Comparison of ENCODE assay signal across 13 cellular contexts in genomic region chr3:171293142-171293782, GRCh38.
DNase-seq lines count a peak whose midpoint lies in the region; ATAC-seq and TF ChIP-seq lines count a peak whose summit lies in the region.
"Had no signal": no experiment of that assay in that cellular context is flagged by ENCODE, and none has a peak within 500 bp of the region (broad histone marks: within the 10 kb centered on the region; RNA-seq: fewer than 3 reads in every experiment).

No MANE protein-coding gene starts in this region.

- peaks cover 12% of the 10 kb centered on the region for H3K36me3 Mint-ChIP-seq in activated naive CD8-positive, alpha-beta T cell
- H3K36me3 Mint-ChIP-seq in activated naive CD8-positive, alpha-beta T cell treated with anti-CD3 and anti-CD28 coated beads for 36 hours: peaks cover 6% of the 10 kb centered on the region
- no peaks in the 10 kb centered on the region for H3K36me3 Mint-ChIP-seq in natural killer cell

- no peaks in the 10 kb centered on the region for H3K9me3 Mint-ChIP-seq in activated naive CD8-positive, alpha-beta T cell (ENCODE audit: low read depth)
- H3K9me3 Mint-ChIP-seq in activated naive CD8-positive, alpha-beta T cell treated with anti-CD3 and anti-CD28 coated beads for 36 hours: peaks cover 2% of the 10 kb centered on the region
- H3K9me3 Mint-ChIP-seq in natural killer cell: no peaks in the 10 kb centered on the region
- H3K9me3 Mint-ChIP-seq: dendritic cell treated with granulocyte-macrophage colony-stimulating factor and Interleukin-4, amounts not matched to agents 40 ng/mL and 50 ng/mL, for 4 days; naive thymus-derived CD4-positive, alpha-beta T cell had no signal

- POLR2A ChIA-PET in HEK293T (lab: Yijun Ruan, JAX): no interaction called here

- peak overlapping the region; percentile 80 for H3K27ac Mint-ChIP-seq in activated naive CD8-positive, alpha-beta T cell
- H3K27ac Mint-ChIP-seq in activated naive CD8-positive, alpha-beta T cell treated with anti-CD3 and anti-CD28 coated beads for 36 hours: no peak overlapping the region
- peak overlapping the region; percentile 32 to 47 for H3K27ac Mint-ChIP-seq in natural killer cell
- H3K27ac Mint-ChIP-seq: dendritic cell treated with granulocyte-macrophage colony-stimulating factor and Interleukin-4, amounts not matched to agents 40 ng/mL and 50 ng/mL, for 4 days had no signal

- TF ChIP-seq CTCF in natural killer cell (IDR thresholded peaks at IDR 0.05): no peak

- DNase-seq in activated naive CD8-positive, alpha-beta T cell treated with anti-CD3 and anti-CD28 coated beads for 36 hours: no peak
- DNase-seq in natural killer cell (no peak), Right ventricle myocardium inferior (ENCODE audit: missing footprints) (no peak), HEK293T (ENCODE audit: extremely low spot score) (no peak)
- DNase-seq: aorta; esophagus squamous epithelium; MG63; naive thymus-derived CD4-positive, alpha-beta T cell had no signal

- peak overlapping the region; percentile 42 for H3K4me3 Mint-ChIP-seq in activated naive CD8-positive, alpha-beta T cell
- H3K4me3 Mint-ChIP-seq in activated naive CD8-positive, alpha-beta T cell treated with anti-CD3 and anti-CD28 coated beads for 36 hours: no peak overlapping the region
- peak overlapping the region; percentile 68 for H3K4me3 Mint-ChIP-seq in natural killer cell
- H3K4me3 Mint-ChIP-seq: dendritic cell treated with granulocyte-macrophage colony-stimulating factor and Interleukin-4, amounts not matched to agents 40 ng/mL and 50 ng/mL, for 4 days had no signal

- intact Hi-C loops in natural killer cell (cut with micrococcal nuclease): no loop called here
- intact Hi-C loops in Right ventricle myocardium inferior (cut with DNase I): no loop called here

- CTCF ChIA-PET in HEK293T (lab: Yijun Ruan, JAX): no interaction called here

- H3K4me1 Mint-ChIP-seq in activated naive CD8-positive, alpha-beta T cell (ENCODE audit: low read depth): peaks cover 63% of the 10 kb centered on the region
- peaks cover 43% of the 10 kb centered on the region for H3K4me1 Mint-ChIP-seq in activated naive CD8-positive, alpha-beta T cell treated with anti-CD3 and anti-CD28 coated beads for 36 hours
- H3K4me1 Mint-ChIP-seq in natural killer cell: peaks cover 55 to 73% of the 10 kb centered on the region in 2 donors

- peak; percentile 65 for ATAC-seq in GM21390 (IDR thresholded peaks at IDR 0.05; ENCODE audit: unreplicated experiment)
- ATAC-seq in HG03135 (IDR thresholded peaks at IDR 0.05; ENCODE audit: unreplicated experiment): peak; percentile 47
- peak; percentile 64 to 84 (median 65) for ATAC-seq in natural killer cell
- ATAC-seq in GM21528 (IDR thresholded peaks at IDR 0.05; ENCODE audit: low FRiP score, unreplicated experiment): no peak
- ATAC-seq in Right ventricle myocardium inferior: no peak
- ATAC-seq: naive thymus-derived CD4-positive, alpha-beta T cell had no signal

- H3K27me3 Mint-ChIP-seq in activated naive CD8-positive, alpha-beta T cell: no peaks in the 10 kb centered on the region
- no peaks in the 10 kb centered on the region for H3K27me3 Mint-ChIP-seq in activated naive CD8-positive, alpha-beta T cell treated with anti-CD3 and anti-CD28 coated beads for 36 hours
- H3K27me3 Mint-ChIP-seq in natural killer cell (ENCODE audit: low read depth in 2 of 2): no peaks in the 10 kb centered on the region
- H3K27me3 Mint-ChIP-seq: naive thymus-derived CD4-positive, alpha-beta T cell had no signal

TF ChIP-seq in HEK293T, 16 proteins besides CTCF, POLR2A, EP300 and RAD21:
- TF ChIP-seq, protein P1, sequence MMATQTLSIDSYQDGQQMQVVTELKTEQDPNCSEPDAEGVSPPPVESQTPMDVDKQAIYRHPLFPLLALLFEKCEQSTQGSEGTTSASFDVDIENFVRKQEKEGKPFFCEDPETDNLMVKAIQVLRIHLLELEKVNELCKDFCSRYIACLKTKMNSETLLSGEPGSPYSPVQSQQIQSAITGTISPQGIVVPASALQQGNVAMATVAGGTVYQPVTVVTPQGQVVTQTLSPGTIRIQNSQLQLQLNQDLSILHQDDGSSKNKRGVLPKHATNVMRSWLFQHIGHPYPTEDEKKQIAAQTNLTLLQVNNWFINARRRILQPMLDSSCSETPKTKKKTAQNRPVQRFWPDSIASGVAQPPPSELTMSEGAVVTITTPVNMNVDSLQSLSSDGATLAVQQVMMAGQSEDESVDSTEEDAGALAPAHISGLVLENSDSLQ (IDR thresholded peaks at IDR 0.05): no peak
- TF ChIP-seq TARDBP (IDR thresholded peaks at IDR 0.05) (no peak), LEF1 (IDR thresholded peaks at IDR 0.05; ENCODE audit: borderline replicate concordance) (no peak), CTBP1 (IDR thresholded peaks at IDR 0.05; ENCODE audit: borderline replicate concordance) (no peak), FOXM1 (IDR thresholded peaks at IDR 0.05; ENCODE audit: borderline replicate concordance) (no peak)
TF ChIP-seq in HEK293T: peak in this region for 0.

Comparison
In these comparisons a context has a peak if more than half of its experiments do, and no peak if none do; other contexts are left out.
1. ATAC-seq: peak in GM21390 (single experiment), HG03135 (single experiment) and natural killer cell (3 of 3); none in GM21528 (single experiment) and Right ventricle myocardium inferior (single experiment).